In genomic region chr2:203685081-203685621, GRCh38 we compare ENCODE assay signal across 11 cellular contexts. TPM values are rescaled to one million over a fixed set of nuclear protein-coding genes. Genes with fewer than 3 reads are reported as not detected.
DNase-seq lines count a peak whose midpoint lies in the region; ATAC-seq lines count a peak whose summit lies in the region.
"Had no signal": no experiment of that assay in that cellular context is flagged by ENCODE, and none has a peak within 500 bp of the region (broad histone marks: within the 10 kb centered on the region; RNA-seq: fewer than 3 reads in every experiment).

No MANE protein-coding gene starts in this region.

- intact Hi-C loops in Right ventricle myocardium superior (cut with DNase I), result loop anchor here (10.0 kb wide), 1 partner anchor 150 kb away; the partner anchor contains the start of gene RAPH1

- peak; percentile 83 for DNase-seq in EL
- DNase-seq in amniotic stem cell (lab: John Stamatoyannopoulos, UW), result peak; percentile 16
- no peak for DNase-seq in Right ventricle myocardium superior
- peak; percentile 95 for DNase-seq in skeletal muscle cell (ENCODE audit: low read depth)
- no peak for DNase-seq in GM19240 (ENCODE audit: insufficient read length, low spot score)
- no peak for DNase-seq in mucosa of gallbladder (ENCODE audit: low spot score)
- DNase-seq in activated naive CD4-positive, alpha-beta T cell treated with anti-CD3 and anti-CD28 coated beads, Interleukin-2, amount 50 U/mL, for 16 hours, result no peak
- DNase-seq: activated CD4-positive, alpha-beta T cell treated with anti-CD3 and anti-CD28 coated beads for 48 hours; DMS 273 treated with DMSO at 0.1 percent for 48 hours had no signal

- ATAC-seq in Right ventricle myocardium superior (ENCODE audit: poor library complexity) (peak; percentile 23), GM21515 (IDR thresholded peaks at IDR 0.05; ENCODE audit: unreplicated experiment) (no peak)
- ATAC-seq: stimulated activated memory B cell treated with anti-CD40 and anti-IgM and Interleukin-4, amounts not matched to agents 10 μg/mL and 1 μg/mL and 100 μg/mL, for 72 hours had no signal

- no peak overlapping the region for H3K4me3 ChIP-seq in skeletal muscle cell (ENCODE audit: low read depth, low read length)

RNA-seq across cellular contexts. Expression of gene CD28, which starts 21.3 kb away (rescaled TPM):
- total RNA-seq in Right ventricle myocardium superior (0.75 TPM), mucosa of gallbladder (1.6 TPM)

Comparison
In these comparisons a context has a peak if more than half of its experiments do, and no peak if none do; other contexts are left out.
1. DNase-seq: peak in EL (single experiment), amniotic stem cell (single experiment) and skeletal muscle cell (single experiment); none in Right ventricle myocardium superior (single experiment), GM19240 (single experiment), mucosa of gallbladder (single experiment) and activated naive CD4-positive, alpha-beta T cell treated with anti-CD3 and anti-CD28 coated beads, Interleukin-2, amount 50 U/mL, for 16 hours (single experiment).